1 cellular context compared by ENCODE assay signal in the genomic region with DNA sequence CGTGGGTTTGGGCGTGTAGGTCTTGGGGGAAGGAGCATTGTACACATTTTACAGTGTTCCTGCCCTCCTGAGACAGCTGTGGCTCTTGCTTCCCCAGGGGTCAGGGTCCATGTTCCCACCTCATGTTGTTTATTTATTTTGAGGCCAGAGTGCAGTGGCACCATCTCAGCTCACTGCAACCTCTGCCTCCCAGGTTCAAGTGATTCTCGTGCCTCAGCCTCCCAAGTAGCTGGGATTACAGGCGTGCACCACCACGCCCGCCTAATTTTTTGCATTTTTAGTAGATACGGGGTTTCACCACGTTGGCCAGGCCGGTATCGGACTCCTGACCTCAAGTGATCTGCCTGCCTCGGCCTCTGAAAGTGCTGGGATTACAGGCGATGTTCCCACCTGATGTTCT.
TF ChIP-seq lines count a peak whose summit lies in the region.

No MANE protein-coding gene starts in this region.

TF ChIP-seq in WTC11, 78 proteins besides CTCF, POLR2A, EP300 and RAD21:
- peak; percentile 47; the same call in 1 of the 2 replicates for TF ChIP-seq GABPB1 (CRISPR knock-in tag; IDR thresholded peaks at IDR 0.05)
